8 cellular contexts compared by ENCODE assay signal in genomic region chr17:18186271-18186982, GRCh38. TPM values are rescaled to one million over a fixed set of nuclear protein-coding genes. Genes with fewer than 3 reads are reported as not detected.
DNase-seq lines count a peak whose midpoint lies in the region; ATAC-seq and TF ChIP-seq lines count a peak whose summit lies in the region.

No MANE protein-coding gene starts in this region.

- ATAC-seq in GM21737 (IDR thresholded peaks at IDR 0.05; ENCODE audit: unreplicated experiment), result no peak
- no peak for ATAC-seq in HG03175 (IDR thresholded peaks at IDR 0.05; ENCODE audit: unreplicated experiment)
- ATAC-seq in GM19463 (IDR thresholded peaks at IDR 0.05; ENCODE audit: unreplicated experiment), result no peak

- peaks cover 61% of the 10 kb centered on the region for H3K36me3 ChIP-seq in KOPT-K1 (ENCODE audit: insufficient read depth, low read length)

- peak overlapping the region; percentile 87 for H3K4me3 ChIP-seq in choroid plexus epithelial cell (ENCODE audit: low read depth, low read length)

- TF ChIP-seq CTCF in AG09319 (IDR thresholded peaks at IDR 0.05; ENCODE audit: low read depth, low read length), result no peak
- no peak for TF ChIP-seq CTCF in choroid plexus epithelial cell (conservative IDR thresholded peaks at IDR 0.05; ENCODE audit: low read depth, low read length)

- no peaks in the 10 kb centered on the region for H3K9me3 ChIP-seq in KOPT-K1 (ENCODE audit: insufficient read depth, low read length, poor library complexity, severe bottlenecking)

- peak; percentile 35 for DNase-seq in AG09319 (ENCODE audit: extremely low read depth, low read depth)
- DNase-seq in choroid plexus epithelial cell (ENCODE audit: low read depth), result no peak
- DNase-seq in myocyte (ENCODE audit: low read depth), result peak; percentile 34
- DNase-seq in stimulated activated CD4-positive, alpha-beta T cell treated with anti-CD3 and anti-CD28 coated beads, Interleukin-4, amount 100 ng/mL, for 24 hours, result no peak

- peak overlapping the region; percentile 27 for H3K27ac ChIP-seq in KOPT-K1 (ENCODE audit: low read depth, low read length, poor library complexity, severe bottlenecking)

RNA-seq across cellular contexts. Expression of gene ALKBH5, which starts 2.8 kb away (rescaled TPM):
- 240 and 243 TPM in 2 replicates for total RNA-seq in myocyte
- polyA plus RNA-seq in myocyte (2012), result 101 TPM

RNA-seq across cellular contexts. Expression of gene LLGL1, which starts 39.0 kb away (rescaled TPM):
- 23.0 and 31.2 TPM in 2 replicates for total RNA-seq in myocyte
- polyA plus RNA-seq in myocyte (2012), result 31.5 TPM

Comparison
In these comparisons a context has a peak if more than half of its experiments do, and no peak if none do; other contexts are left out.
1. DNase-seq: peak in AG09319 (single experiment) and myocyte (single experiment); none in choroid plexus epithelial cell (single experiment) and stimulated activated CD4-positive, alpha-beta T cell treated with anti-CD3 and anti-CD28 coated beads, Interleukin-4, amount 100 ng/mL, for 24 hours (single experiment).